ENCODE assay signal across 36 cellular contexts in genomic region chr13:67752741-67753140, GRCh38.
"Had no signal": no experiment of that assay in that cellular context is flagged by ENCODE, and none has a peak within 500 bp of the region (broad histone marks: within the 10 kb centered on the region; RNA-seq: fewer than 3 reads in every experiment).

No MANE protein-coding gene starts in this region.

- H3K27ac Mint-ChIP-seq: activated CD4-positive, alpha-beta memory T cell treated with anti-CD3 and anti-CD28 coated beads, Interleukin-2, amount 10 ng/mL, durations not matched to agents 7 days and 5 days; activated CD4-positive, alpha-beta T cell treated with anti-CD3 and anti-CD28 coated beads for 36 hours; activated CD4-positive, alpha-beta T cell treated with anti-CD3 and anti-CD28 coated beads, Interleukin-2, amount 10 ng/mL, durations not matched to agents 7 days and 5 days; activated CD8-positive, alpha-beta memory T cell treated with anti-CD3 and anti-CD28 coated beads, Interleukin-2, amount 10 ng/mL, durations not matched to agents 7 days and 5 days; activated CD8-positive, alpha-beta T cell treated with anti-CD3 and anti-CD28 coated beads, Interleukin-2, amount 10 ng/mL, durations not matched to agents 7 days and 5 days; activated naive CD4-positive, alpha-beta T cell treated with anti-CD3 and anti-CD28 coated beads, Interleukin-2, amount 10 ng/mL, durations not matched to agents 7 days and 5 days; activated naive CD4-positive, alpha-beta T cell treated with anti-CD3 and anti-CD28 coated beads, Interleukin-2, amount 50 U/mL, for 24 hours; activated naive CD8-positive, alpha-beta T cell; activated naive CD8-positive, alpha-beta T cell treated with anti-CD3 and anti-CD28 coated beads, Interleukin-2, amount 10 ng/mL, durations not matched to agents 7 days and 5 days; activated naive CD8-positive, alpha-beta T cell treated with anti-CD3 and anti-CD28 coated beads, Interleukin-2, amount 50 U/mL, for 24 hours; activated T-cell treated with anti-CD3 and anti-CD28 coated beads, Interleukin-2, amount 50 U/mL, for 24 hours; activated T-helper 2 cell treated with anti-CD3 and anti-CD28 coated beads, Interferon-gamma antibody, Interleukin-2, Interleukin-4, amounts not matched to agents 10 μg/mL and 5 μg/mL and 100 μg/mL, durations not matched to agents 14 hours and 24 hours and 36 hours; T-helper 1 cell treated with Interleukin-12 subunit alpha and Interleukin-12 subunit beta and Interleukin-4 antibody, amounts not matched to agents 30 μg/mL and 1 μg/mL, for 36 hours; T-helper 2 cell treated with Interferon-gamma antibody and Interleukin-4, amounts not matched to agents 5 μg/mL and 100 μg/mL, for 36 hours; WTC11 had no signal

- H3K4me1 ChIP-seq: body of pancreas, breast epithelium had no signal

- H3K4me1 Mint-ChIP-seq: activated CD4-positive, alpha-beta memory T cell treated with anti-CD3 and anti-CD28 coated beads, Interleukin-2, amount 10 ng/mL, durations not matched to agents 7 days and 5 days; activated CD4-positive, alpha-beta T cell treated with anti-CD3 and anti-CD28 coated beads for 36 hours; activated CD4-positive, alpha-beta T cell treated with anti-CD3 and anti-CD28 coated beads, Interleukin-2, amount 10 ng/mL, durations not matched to agents 7 days and 5 days; activated CD8-positive, alpha-beta memory T cell treated with anti-CD3 and anti-CD28 coated beads, Interleukin-2, amount 10 ng/mL, durations not matched to agents 7 days and 5 days; activated naive CD4-positive, alpha-beta T cell treated with anti-CD3 and anti-CD28 coated beads, Interleukin-2, amount 10 ng/mL, durations not matched to agents 7 days and 5 days; activated naive CD4-positive, alpha-beta T cell treated with anti-CD3 and anti-CD28 coated beads, Interleukin-2, amount 50 U/mL, for 24 hours; activated naive CD8-positive, alpha-beta T cell treated with anti-CD3 and anti-CD28 coated beads, Interleukin-2, amount 10 ng/mL, durations not matched to agents 7 days and 5 days; activated naive CD8-positive, alpha-beta T cell treated with anti-CD3 and anti-CD28 coated beads, Interleukin-2, amount 50 U/mL, for 24 hours had no signal

- H3K4me3 Mint-ChIP-seq: activated CD4-positive, alpha-beta memory T cell treated with anti-CD3 and anti-CD28 coated beads, Interleukin-2, amount 10 ng/mL, durations not matched to agents 7 days and 5 days; activated CD4-positive, alpha-beta T cell treated with anti-CD3 and anti-CD28 coated beads for 36 hours; activated CD4-positive, alpha-beta T cell treated with anti-CD3 and anti-CD28 coated beads, Interleukin-2, amount 10 ng/mL, durations not matched to agents 7 days and 5 days; activated CD8-positive, alpha-beta memory T cell treated with anti-CD3 and anti-CD28 coated beads, Interleukin-2, amount 10 ng/mL, durations not matched to agents 7 days and 5 days; activated CD8-positive, alpha-beta T cell treated with anti-CD3 and anti-CD28 coated beads, Interleukin-2, amount 10 ng/mL, durations not matched to agents 7 days and 5 days; activated naive CD4-positive, alpha-beta T cell treated with anti-CD3 and anti-CD28 coated beads, Interleukin-2, amount 10 ng/mL, durations not matched to agents 7 days and 5 days; activated naive CD4-positive, alpha-beta T cell treated with anti-CD3 and anti-CD28 coated beads, Interleukin-2, amount 50 U/mL, for 24 hours; activated naive CD8-positive, alpha-beta T cell; activated naive CD8-positive, alpha-beta T cell treated with anti-CD3 and anti-CD28 coated beads, Interleukin-2, amount 10 ng/mL, durations not matched to agents 7 days and 5 days; activated naive CD8-positive, alpha-beta T cell treated with anti-CD3 and anti-CD28 coated beads, Interleukin-2, amount 50 U/mL, for 24 hours; activated T-cell treated with anti-CD3 and anti-CD28 coated beads, Interleukin-2, amount 50 U/mL, for 24 hours; T-helper 1 cell treated with Interleukin-12 subunit alpha and Interleukin-12 subunit beta and Interleukin-4 antibody, amounts not matched to agents 30 μg/mL and 1 μg/mL, for 36 hours; T-helper 2 cell treated with Interferon-gamma antibody and Interleukin-4, amounts not matched to agents 5 μg/mL and 100 μg/mL, for 36 hours; WTC11 had no signal

- DNase-seq: activated CD4-positive, alpha-beta memory T cell treated with anti-CD3 and anti-CD28 coated beads, Interleukin-2, amount 10 ng/mL, durations not matched to agents 7 days and 5 days; activated CD4-positive, alpha-beta T cell treated with anti-CD3 and anti-CD28 coated beads for 1 hour; activated CD4-positive, alpha-beta T cell treated with anti-CD3 and anti-CD28 coated beads for 36 hours; activated CD4-positive, alpha-beta T cell treated with anti-CD3 and anti-CD28 coated beads for 48 hours; activated CD4-positive, alpha-beta T cell treated with anti-CD3 and anti-CD28 coated beads, Interleukin-2, amount 10 ng/mL, durations not matched to agents 7 days and 5 days; activated CD4-positive, alpha-beta T cell treated with anti-CD3 and anti-CD28 coated beads, Interleukin-2, amount 50 U/mL, for 48 hours; activated CD4-positive, CD25-positive, alpha-beta regulatory T cell; activated CD8-positive, alpha-beta memory T cell treated with anti-CD3 and anti-CD28 coated beads for 24 hours; activated CD8-positive, alpha-beta memory T cell treated with anti-CD3 and anti-CD28 coated beads, Interleukin-2, amount 10 ng/mL, durations not matched to agents 7 days and 5 days; activated CD8-positive, alpha-beta memory T cell treated with anti-CD3 and anti-CD28 coated beads, Interleukin-2, amount 50 U/mL, for 48 hours; activated CD8-positive, alpha-beta T cell treated with anti-CD3 and anti-CD28 coated beads, Interleukin-2, amount 10 ng/mL, durations not matched to agents 7 days and 5 days; activated effector memory CD4-positive, alpha-beta T cell treated with Interleukin-2 at 50 U/mL for 16 hours; activated gamma-delta T cell; activated naive CD4-positive, alpha-beta T cell treated with anti-CD3 and anti-CD28 coated beads, Interleukin-2, amount 10 ng/mL, durations not matched to agents 7 days and 5 days; activated naive CD4-positive, alpha-beta T cell treated with Interleukin-2 at 50 U/mL for 16 hours; activated naive CD8-positive, alpha-beta T cell treated with anti-CD3 and anti-CD28 coated beads, Interleukin-2, amount 10 ng/mL, durations not matched to agents 7 days and 5 days; activated naive CD8-positive, alpha-beta T cell treated with anti-CD3 and anti-CD28 coated beads, Interleukin-2, amount 50 U/mL, for 24 hours; activated T-cell treated with anti-CD3 and anti-CD28 coated beads, Interleukin-2, amount 50 U/mL, for 24 hours; activated T-cell treated with anti-CD3 and anti-CD28 coated beads, Interleukin-2, amount 50 U/mL, for 48 hours; amygdala; anterior cingulate cortex; body of pancreas; brain microvascular endothelial cell; central memory CD4-positive, alpha-beta T cell; T-helper 1 cell; T-helper 2 cell; T-helper 9 cell; WERI-Rb-1 had no signal

- H3K27ac ChIP-seq: body of pancreas, brain microvascular endothelial cell, breast epithelium, WERI-Rb-1 had no signal

- H3K36me3 Mint-ChIP-seq: activated CD8-positive, alpha-beta memory T cell treated with anti-CD3 and anti-CD28 coated beads, Interleukin-2, amount 10 ng/mL, durations not matched to agents 7 days and 5 days; activated naive CD4-positive, alpha-beta T cell treated with anti-CD3 and anti-CD28 coated beads, Interleukin-2, amount 10 ng/mL, durations not matched to agents 7 days and 5 days; activated naive CD4-positive, alpha-beta T cell treated with anti-CD3 and anti-CD28 coated beads, Interleukin-2, amount 50 U/mL, for 24 hours; activated naive CD8-positive, alpha-beta T cell; activated naive CD8-positive, alpha-beta T cell treated with anti-CD3 and anti-CD28 coated beads, Interleukin-2, amount 10 ng/mL, durations not matched to agents 7 days and 5 days; WTC11 had no signal

- H3K9me3 ChIP-seq: body of pancreas, breast epithelium had no signal

- H3K27me3 Mint-ChIP-seq: activated CD4-positive, alpha-beta memory T cell treated with anti-CD3 and anti-CD28 coated beads, Interleukin-2, amount 10 ng/mL, durations not matched to agents 7 days and 5 days; activated CD4-positive, alpha-beta T cell treated with anti-CD3 and anti-CD28 coated beads for 36 hours; activated CD4-positive, alpha-beta T cell treated with anti-CD3 and anti-CD28 coated beads, Interleukin-2, amount 10 ng/mL, durations not matched to agents 7 days and 5 days; activated CD8-positive, alpha-beta memory T cell treated with anti-CD3 and anti-CD28 coated beads, Interleukin-2, amount 10 ng/mL, durations not matched to agents 7 days and 5 days; activated naive CD4-positive, alpha-beta T cell treated with anti-CD3 and anti-CD28 coated beads, Interleukin-2, amount 10 ng/mL, durations not matched to agents 7 days and 5 days; activated naive CD4-positive, alpha-beta T cell treated with anti-CD3 and anti-CD28 coated beads, Interleukin-2, amount 50 U/mL, for 24 hours; activated naive CD8-positive, alpha-beta T cell; activated naive CD8-positive, alpha-beta T cell treated with anti-CD3 and anti-CD28 coated beads, Interleukin-2, amount 10 ng/mL, durations not matched to agents 7 days and 5 days; activated naive CD8-positive, alpha-beta T cell treated with anti-CD3 and anti-CD28 coated beads, Interleukin-2, amount 50 U/mL, for 24 hours; activated T-cell treated with anti-CD3 and anti-CD28 coated beads, Interleukin-2, amount 50 U/mL, for 24 hours had no signal

- H3K36me3 ChIP-seq: brain microvascular endothelial cell, breast epithelium, WERI-Rb-1 had no signal

- H3K27me3 ChIP-seq: body of pancreas, brain microvascular endothelial cell, breast epithelium had no signal

- H3K4me3 ChIP-seq: body of pancreas, breast epithelium had no signal

- ATAC-seq: activated CD4-positive, alpha-beta T cell treated with anti-CD3 and anti-CD28 coated beads for 36 hours; activated CD4-positive, CD25-positive, alpha-beta regulatory T cell treated with anti-CD3 and anti-CD28 coated beads, Interleukin-2, amount 50 U/mL, for 24 hours; activated CD8-positive, alpha-beta memory T cell treated with anti-CD3 and anti-CD28 coated beads, Interleukin-2, amount 10 ng/mL, durations not matched to agents 7 days and 5 days; activated CD8-positive, alpha-beta T cell treated with anti-CD3 and anti-CD28 coated beads, Interleukin-2, amount 10 ng/mL, durations not matched to agents 7 days and 5 days; activated naive CD8-positive, alpha-beta T cell treated with anti-CD3 and anti-CD28 coated beads, Interleukin-2, amount 50 U/mL, for 24 hours; body of pancreas; WTC11 had no signal
